27 cellular contexts compared by ENCODE assay signal in the genomic region with DNA sequence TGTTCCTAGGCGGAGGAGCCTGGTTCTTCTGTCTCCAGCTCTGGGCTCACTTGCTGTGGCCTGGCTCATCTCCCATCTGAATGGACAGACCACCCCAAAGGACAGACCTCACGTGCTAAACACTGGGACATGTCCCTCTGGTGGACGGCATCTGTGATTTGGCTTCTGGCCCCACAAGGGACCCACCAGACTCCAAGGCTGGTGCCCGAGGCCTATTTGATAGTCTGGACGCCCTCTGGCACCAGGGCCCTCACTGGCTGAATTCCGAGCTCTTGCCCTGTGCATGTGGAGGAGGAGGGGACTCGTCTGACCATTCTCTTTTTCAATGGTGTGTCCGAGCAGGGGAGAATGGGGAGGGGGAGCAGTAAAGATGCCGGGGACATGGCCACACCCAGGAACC.
DNase-seq lines count a peak whose midpoint lies in the region; ATAC-seq and TF ChIP-seq lines count a peak whose summit lies in the region.
"Had no signal": no experiment of that assay in that cellular context is flagged by ENCODE, and none has a peak within 500 bp of the region (broad histone marks: within the 10 kb centered on the region; RNA-seq: fewer than 3 reads in every experiment).

No MANE protein-coding gene starts in this region.

- no peaks in the 10 kb centered on the region for H3K27me3 Mint-ChIP-seq in activated naive CD8-positive, alpha-beta T cell treated with anti-CD3 and anti-CD28 coated beads, Interleukin-2, amount 50 U/mL, for 24 hours
- no peaks in the 10 kb centered on the region for H3K27me3 Mint-ChIP-seq in activated naive CD8-positive, alpha-beta T cell treated with anti-CD3 and anti-CD28 coated beads for 36 hours
- no peaks in the 10 kb centered on the region for H3K27me3 Mint-ChIP-seq in activated T-helper 2 cell treated with anti-CD3 and anti-CD28 coated beads, Interferon-gamma antibody, Interleukin-2, Interleukin-4, amounts not matched to agents 10 μg/mL and 5 μg/mL and 100 μg/mL, durations not matched to agents 14 hours and 24 hours and 36 hours (ENCODE audit: low read depth)
- H3K27me3 Mint-ChIP-seq in mesothelial cell of epicardium (ENCODE audit: low read depth), result no peaks in the 10 kb centered on the region
- H3K27me3 Mint-ChIP-seq in MCF 10A (ENCODE audit: insufficient read depth, unreplicated experiment), result no peaks in the 10 kb centered on the region
- H3K27me3 Mint-ChIP-seq: naive B cell; stimulated activated naive CD8-positive, alpha-beta T cell treated with anti-CD3 and anti-CD28 coated beads, Interleukin-15, amount 100 ng/mL, for 72 hours had no signal

- no peak for DNase-seq in activated naive CD8-positive, alpha-beta T cell treated with anti-CD3 and anti-CD28 coated beads, Interleukin-2, amount 50 U/mL, for 24 hours
- no peak for DNase-seq in activated naive CD8-positive, alpha-beta T cell treated with anti-CD3 and anti-CD28 coated beads for 36 hours
- DNase-seq in activated T-helper 2 cell treated with anti-CD3 and anti-CD28 coated beads, Interferon-gamma antibody, Interleukin-2, Interleukin-4, amounts not matched to agents 10 μg/mL and 5 μg/mL and 100 μg/mL, durations not matched to agents 14 hours and 24 hours and 36 hours (ENCODE audit: low spot score), result no peak
- DNase-seq in mesothelial cell of epicardium (ENCODE audit: low spot score in 2 of 2, unreplicated experiment in 2 of 2), result no peak
- DNase-seq in spleen, result peak; percentile 54
- DNase-seq in MCF 10A (ENCODE audit: unreplicated experiment), result no peak
- no peak for DNase-seq in NOMO-1 treated with dmso at 0.1 percent for 144 hours (lab: John Stamatoyannopoulos, UW; ENCODE audit: unreplicated experiment)
- DNase-seq: activated naive CD4-positive, alpha-beta T cell treated with anti-CD3 and anti-CD28 coated beads for 36 hours; aorta; C1 segment of cervical spinal cord; Calu3; DND-41; dorsolateral prefrontal cortex; H7; heart left ventricle; left colon; naive B cell; NCI-H187; NCI-H69; right lobe of liver; RPMI8226; stimulated activated CD4-positive, alpha-beta T cell treated with anti-CD3 and anti-CD28 coated beads, Interleukin-15, amount 100 ng/mL, for 24 hours; stimulated activated naive CD8-positive, alpha-beta T cell treated with anti-CD3 and anti-CD28 coated beads, Interleukin-15, amount 100 ng/mL, for 72 hours; thyroid gland had no signal

- TF ChIP-seq CTCF in mesothelial cell of epicardium (IDR thresholded peaks at IDR 0.05; ENCODE audit: unreplicated experiment) (no peak), spleen (IDR thresholded peaks at IDR 0.05 in 8 of 11, conservative IDR thresholded peaks at IDR 0.05 in 3 of 11) (no peak), MCF 10A (IDR thresholded peaks at IDR 0.05; ENCODE audit: unreplicated experiment) (no peak)

- H3K4me1 Mint-ChIP-seq in activated naive CD8-positive, alpha-beta T cell treated with anti-CD3 and anti-CD28 coated beads, Interleukin-2, amount 50 U/mL, for 24 hours, result peaks cover 82% of the 10 kb centered on the region
- H3K4me1 Mint-ChIP-seq in activated naive CD8-positive, alpha-beta T cell treated with anti-CD3 and anti-CD28 coated beads for 36 hours, result peaks cover 55% of the 10 kb centered on the region
- H3K4me1 Mint-ChIP-seq in activated T-helper 2 cell treated with anti-CD3 and anti-CD28 coated beads, Interferon-gamma antibody, Interleukin-2, Interleukin-4, amounts not matched to agents 10 μg/mL and 5 μg/mL and 100 μg/mL, durations not matched to agents 14 hours and 24 hours and 36 hours (ENCODE audit: low read depth), result peaks cover 72% of the 10 kb centered on the region
- H3K4me1 Mint-ChIP-seq in mesothelial cell of epicardium, result peaks cover 17% of the 10 kb centered on the region
- no peaks in the 10 kb centered on the region for H3K4me1 Mint-ChIP-seq in MCF 10A (ENCODE audit: insufficient read depth, unreplicated experiment)
- H3K4me1 Mint-ChIP-seq: naive B cell had no signal

- intact Hi-C loops in activated T-helper 2 cell treated with anti-CD3 and anti-CD28 coated beads, Interferon-gamma antibody, Interleukin-2, Interleukin-4, amounts not matched to agents 10 μg/mL and 5 μg/mL and 100 μg/mL, durations not matched to agents 14 hours and 24 hours and 36 hours (cut with micrococcal nuclease), result loop anchor here (5.0 kb wide), 1 partner anchor 34 kb away; no protein-coding TSS in a partner anchor
- intact Hi-C loops in spleen (cut with DNase I; ENCODE audit: low total_unique reads), result no loop called here
- intact Hi-C loops in MCF 10A (cut with micrococcal nuclease), result no loop called here

- no peaks in the 10 kb centered on the region for H3K9me3 Mint-ChIP-seq in activated naive CD8-positive, alpha-beta T cell treated with anti-CD3 and anti-CD28 coated beads, Interleukin-2, amount 50 U/mL, for 24 hours
- H3K9me3 Mint-ChIP-seq in activated naive CD8-positive, alpha-beta T cell treated with anti-CD3 and anti-CD28 coated beads for 36 hours, result no peaks in the 10 kb centered on the region
- no peaks in the 10 kb centered on the region for H3K9me3 Mint-ChIP-seq in activated T-helper 2 cell treated with anti-CD3 and anti-CD28 coated beads, Interferon-gamma antibody, Interleukin-2, Interleukin-4, amounts not matched to agents 10 μg/mL and 5 μg/mL and 100 μg/mL, durations not matched to agents 14 hours and 24 hours and 36 hours
- H3K9me3 Mint-ChIP-seq in mesothelial cell of epicardium (no peaks in the 10 kb centered on the region), MCF 10A (ENCODE audit: unreplicated experiment) (no peaks in the 10 kb centered on the region)
- H3K9me3 Mint-ChIP-seq: activated naive CD4-positive, alpha-beta T cell treated with anti-CD3 and anti-CD28 coated beads for 36 hours; naive B cell had no signal

- peaks cover 19 to 96% (median 68%) of the 10 kb centered on the region in 6 donors for H3K4me1 ChIP-seq in spleen
- H3K4me1 ChIP-seq: right lobe of liver had no signal

- CTCF ChIA-PET in MCF 10A (lab: Yijun Ruan, JAX), result interaction anchor here (0.7 to 2.9 kb wide), 5 partner anchors 10 to 213 kb away, joined by 3 to 11 read pairs (median 4); no protein-coding TSS in a partner anchor

- peak overlapping the region; percentile 67 for H3K27ac Mint-ChIP-seq in activated naive CD8-positive, alpha-beta T cell treated with anti-CD3 and anti-CD28 coated beads, Interleukin-2, amount 50 U/mL, for 24 hours
- H3K27ac Mint-ChIP-seq in activated naive CD8-positive, alpha-beta T cell treated with anti-CD3 and anti-CD28 coated beads for 36 hours, result no peak overlapping the region
- H3K27ac Mint-ChIP-seq in activated T-helper 2 cell treated with anti-CD3 and anti-CD28 coated beads, Interferon-gamma antibody, Interleukin-2, Interleukin-4, amounts not matched to agents 10 μg/mL and 5 μg/mL and 100 μg/mL, durations not matched to agents 14 hours and 24 hours and 36 hours, result peak overlapping the region; percentile 33
- H3K27ac Mint-ChIP-seq in mesothelial cell of epicardium, result peak overlapping the region; percentile 30
- H3K27ac Mint-ChIP-seq in MCF 10A (ENCODE audit: low read depth, unreplicated experiment), result no peak overlapping the region
- H3K27ac Mint-ChIP-seq: naive B cell had no signal

- 65 to 88% (median 85%) methylated on average over 1 to 9 of the region's 9 CpGs for WGBS in spleen, 5 donors

- no TSS peak for BruUV-seq in MCF 10A (replicated peaks; lab: Mats Ljungman, UMichigan)

- no peaks in the 10 kb centered on the region for H3K27me3 ChIP-seq in spleen (replicated peaks in 1 of 7)
- H3K27me3 ChIP-seq: dorsolateral prefrontal cortex, heart left ventricle, right lobe of liver, thyroid gland had no signal

- POLR2A ChIA-PET in MCF 10A (lab: Yijun Ruan, JAX), result interaction anchor here (1.0 kb wide), 1 partner anchor 75 kb away, joined by 3 read pairs; no protein-coding TSS in a partner anchor

- H3K27ac ChIP-seq in spleen, result peak overlapping the region in 6 of 8 donors; percentile 65 to 77 (median 72)
- H3K27ac ChIP-seq: parathyroid adenoma, right lobe of liver had no signal

- peaks cover 15% of the 10 kb centered on the region for H3K36me3 Mint-ChIP-seq in activated naive CD8-positive, alpha-beta T cell treated with anti-CD3 and anti-CD28 coated beads, Interleukin-2, amount 50 U/mL, for 24 hours (ENCODE audit: low read depth)
- H3K36me3 Mint-ChIP-seq in activated naive CD8-positive, alpha-beta T cell treated with anti-CD3 and anti-CD28 coated beads for 36 hours, result peaks cover 18% of the 10 kb centered on the region
- H3K36me3 Mint-ChIP-seq in activated T-helper 2 cell treated with anti-CD3 and anti-CD28 coated beads, Interferon-gamma antibody, Interleukin-2, Interleukin-4, amounts not matched to agents 10 μg/mL and 5 μg/mL and 100 μg/mL, durations not matched to agents 14 hours and 24 hours and 36 hours (ENCODE audit: low read depth), result peaks cover 28% of the 10 kb centered on the region
- no peaks in the 10 kb centered on the region for H3K36me3 Mint-ChIP-seq in mesothelial cell of epicardium
- H3K36me3 Mint-ChIP-seq in MCF 10A (ENCODE audit: insufficient read depth, unreplicated experiment), result no peaks in the 10 kb centered on the region
- H3K36me3 Mint-ChIP-seq: naive B cell had no signal

- no peak overlapping the region for H3K4me3 Mint-ChIP-seq in activated naive CD8-positive, alpha-beta T cell treated with anti-CD3 and anti-CD28 coated beads, Interleukin-2, amount 50 U/mL, for 24 hours
- H3K4me3 Mint-ChIP-seq in activated naive CD8-positive, alpha-beta T cell treated with anti-CD3 and anti-CD28 coated beads for 36 hours, result no peak overlapping the region
- no peak overlapping the region for H3K4me3 Mint-ChIP-seq in activated T-helper 2 cell treated with anti-CD3 and anti-CD28 coated beads, Interferon-gamma antibody, Interleukin-2, Interleukin-4, amounts not matched to agents 10 μg/mL and 5 μg/mL and 100 μg/mL, durations not matched to agents 14 hours and 24 hours and 36 hours (ENCODE audit: low read depth)
- H3K4me3 Mint-ChIP-seq in mesothelial cell of epicardium (no peak overlapping the region), MCF 10A (ENCODE audit: unreplicated experiment) (no peak overlapping the region)
- H3K4me3 Mint-ChIP-seq: activated naive CD4-positive, alpha-beta T cell treated with anti-CD3 and anti-CD28 coated beads for 36 hours; naive B cell; stimulated activated naive CD8-positive, alpha-beta T cell treated with anti-CD3 and anti-CD28 coated beads, Interleukin-15, amount 100 ng/mL, for 72 hours had no signal

- peaks cover 0 to 11% (median 0%) of the 10 kb centered on the region in 6 donors for H3K36me3 ChIP-seq in spleen
- H3K36me3 ChIP-seq: heart left ventricle, right lobe of liver, thyroid gland had no signal

- H3K9me3 ChIP-seq in spleen, result no peaks in the 10 kb centered on the region
- H3K9me3 ChIP-seq: heart left ventricle, right lobe of liver, thyroid gland had no signal

- no peak for TF ChIP-seq POLR2A in spleen (IDR thresholded peaks at IDR 0.05)

- no peak for ATAC-seq in activated naive CD8-positive, alpha-beta T cell treated with anti-CD3 and anti-CD28 coated beads, Interleukin-2, amount 50 U/mL, for 24 hours
- no peak for ATAC-seq in HG02884 (IDR thresholded peaks at IDR 0.05; ENCODE audit: unreplicated experiment)
- ATAC-seq: HepG2; right lobe of liver; stimulated activated naive CD8-positive, alpha-beta T cell treated with anti-CD3 and anti-CD28 coated beads, Interleukin-15, amount 100 ng/mL, for 72 hours had no signal

- H3K4me3 ChIP-seq in spleen, result no peak overlapping the region
- H3K4me3 ChIP-seq: dorsolateral prefrontal cortex, heart left ventricle, right lobe of liver, thyroid gland had no signal

Comparison
In these comparisons a context has a peak if more than half of its experiments do, and no peak if none do; other contexts are left out.
1. H3K27ac Mint-ChIP-seq: peak in activated naive CD8-positive, alpha-beta T cell treated with anti-CD3 and anti-CD28 coated beads, Interleukin-2, amount 50 U/mL, for 24 hours (single experiment), activated T-helper 2 cell treated with anti-CD3 and anti-CD28 coated beads, Interferon-gamma antibody, Interleukin-2, Interleukin-4, amounts not matched to agents 10 μg/mL and 5 μg/mL and 100 μg/mL, durations not matched to agents 14 hours and 24 hours and 36 hours (single experiment) and mesothelial cell of epicardium (single experiment); none in activated naive CD8-positive, alpha-beta T cell treated with anti-CD3 and anti-CD28 coated beads for 36 hours (single experiment) and MCF 10A (single experiment).